15 cellular contexts compared by ENCODE assay signal in genomic region chr5:96033116-96033515, GRCh38.
DNase-seq lines count a peak whose midpoint lies in the region; TF ChIP-seq lines count a peak whose summit lies in the region.
"Had no signal": no experiment of that assay in that cellular context is flagged by ENCODE, and none has a peak within 500 bp of the region (broad histone marks: within the 10 kb centered on the region; RNA-seq: fewer than 3 reads in every experiment).

No MANE protein-coding gene starts in this region.

- peak overlapping the region; percentile 83 for H3K27ac ChIP-seq in epithelial cell of prostate
- H3K27ac ChIP-seq: A549, C4-2B had no signal

- peak; percentile 41 for DNase-seq in ELR (ENCODE audit: low read depth)
- DNase-seq in LHCN-M2 (ENCODE audit: low read depth): peak; percentile 49
- DNase-seq in epithelial cell of prostate (ENCODE audit: low read depth, low spot score): no peak
- no peak for DNase-seq in NCI-H82 (lab: John Stamatoyannopoulos, UW)
- no peak for DNase-seq in activated effector memory CD4-positive, alpha-beta T cell treated with anti-CD3 and anti-CD28 coated beads, Interleukin-2, amount 50 U/mL, for 16 hours
- no peak for DNase-seq in activated CD4-positive, alpha-beta T cell treated with anti-CD3 and anti-CD28 coated beads, Interleukin-2, amount 50 U/mL, for 48 hours
- DNase-seq in GM20000 (ENCODE audit: low spot score): no peak
- DNase-seq: AML-193; Caco-2; CD4-positive, alpha-beta T cell; GOT3; H7; IMR-90 had no signal

- TF ChIP-seq CTCF in GM20000 (IDR thresholded peaks at IDR 0.05; ENCODE audit: extremely low read depth, missing control alignments): no peak

Comparison
In these comparisons a context has a peak if more than half of its experiments do, and no peak if none do; other contexts are left out.
1. DNase-seq: peak in ELR (single experiment) and LHCN-M2 (single experiment); none in epithelial cell of prostate (single experiment), NCI-H82 (single experiment), activated effector memory CD4-positive, alpha-beta T cell treated with anti-CD3 and anti-CD28 coated beads, Interleukin-2, amount 50 U/mL, for 16 hours (single experiment), activated CD4-positive, alpha-beta T cell treated with anti-CD3 and anti-CD28 coated beads, Interleukin-2, amount 50 U/mL, for 48 hours (0 of 2) and GM20000 (single experiment).